In the genomic region with DNA sequence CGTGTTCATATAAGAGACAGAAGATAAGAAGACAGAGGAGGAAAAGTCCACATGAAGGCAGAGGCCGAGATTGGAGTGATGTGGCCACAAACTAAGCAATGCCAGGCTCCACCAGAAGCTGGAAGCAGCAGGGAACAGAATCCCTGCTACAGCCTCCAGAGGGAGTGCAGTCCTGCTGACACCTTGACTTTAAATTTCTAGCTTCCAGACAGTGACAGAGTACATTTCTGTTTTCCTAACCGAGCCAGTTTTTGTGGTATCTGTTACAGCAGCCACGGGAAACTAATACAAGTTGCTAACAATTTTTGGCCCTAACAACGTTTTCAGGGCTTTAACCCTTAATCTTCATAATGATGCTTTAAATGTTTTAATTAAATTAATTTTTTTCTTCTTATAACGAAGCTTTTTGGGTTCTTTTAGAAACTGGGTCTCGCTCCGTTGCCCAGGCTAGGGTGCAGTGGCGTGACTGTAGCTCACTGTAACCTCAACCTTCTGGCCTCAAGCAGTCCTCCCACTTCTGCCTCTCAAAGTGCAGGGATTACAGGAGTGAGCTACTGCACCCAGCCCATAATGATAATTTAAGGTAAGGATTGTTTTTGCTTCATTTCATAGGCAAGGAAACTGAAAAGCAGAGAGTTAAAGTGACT, we compare ENCODE assay signal across 1 cellular context.
TF ChIP-seq lines count a peak whose summit lies in the region.

No MANE protein-coding gene starts in this region.

TF ChIP-seq in SK-N-SH treated with all-trans-retinoic acid at 6 μM for 48 hours, 23 proteins besides CTCF, POLR2A, EP300 and RAD21 (continued from another document):
- TF ChIP-seq, protein P1, sequence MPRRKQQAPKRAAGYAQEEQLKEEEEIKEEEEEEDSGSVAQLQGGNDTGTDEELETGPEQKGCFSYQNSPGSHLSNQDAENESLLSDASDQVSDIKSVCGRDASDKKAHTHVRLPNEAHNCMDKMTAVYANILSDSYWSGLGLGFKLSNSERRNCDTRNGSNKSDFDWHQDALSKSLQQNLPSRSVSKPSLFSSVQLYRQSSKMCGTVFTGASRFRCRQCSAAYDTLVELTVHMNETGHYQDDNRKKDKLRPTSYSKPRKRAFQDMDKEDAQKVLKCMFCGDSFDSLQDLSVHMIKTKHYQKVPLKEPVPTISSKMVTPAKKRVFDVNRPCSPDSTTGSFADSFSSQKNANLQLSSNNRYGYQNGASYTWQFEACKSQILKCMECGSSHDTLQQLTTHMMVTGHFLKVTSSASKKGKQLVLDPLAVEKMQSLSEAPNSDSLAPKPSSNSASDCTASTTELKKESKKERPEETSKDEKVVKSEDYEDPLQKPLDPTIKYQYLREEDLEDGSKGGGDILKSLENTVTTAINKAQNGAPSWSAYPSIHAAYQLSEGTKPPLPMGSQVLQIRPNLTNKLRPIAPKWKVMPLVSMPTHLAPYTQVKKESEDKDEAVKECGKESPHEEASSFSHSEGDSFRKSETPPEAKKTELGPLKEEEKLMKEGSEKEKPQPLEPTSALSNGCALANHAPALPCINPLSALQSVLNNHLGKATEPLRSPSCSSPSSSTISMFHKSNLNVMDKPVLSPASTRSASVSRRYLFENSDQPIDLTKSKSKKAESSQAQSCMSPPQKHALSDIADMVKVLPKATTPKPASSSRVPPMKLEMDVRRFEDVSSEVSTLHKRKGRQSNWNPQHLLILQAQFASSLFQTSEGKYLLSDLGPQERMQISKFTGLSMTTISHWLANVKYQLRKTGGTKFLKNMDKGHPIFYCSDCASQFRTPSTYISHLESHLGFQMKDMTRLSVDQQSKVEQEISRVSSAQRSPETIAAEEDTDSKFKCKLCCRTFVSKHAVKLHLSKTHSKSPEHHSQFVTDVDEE (CRISPR knock-in tag; IDR thresholded peaks at IDR 0.05) = no peak
- TF ChIP-seq ZC3H10 (CRISPR knock-in tag; IDR thresholded peaks at IDR 0.05) = no peak
TF ChIP-seq in SK-N-SH treated with all-trans-retinoic acid at 6 μM for 48 hours: peak in this region for 0.
